In the genomic region with DNA sequence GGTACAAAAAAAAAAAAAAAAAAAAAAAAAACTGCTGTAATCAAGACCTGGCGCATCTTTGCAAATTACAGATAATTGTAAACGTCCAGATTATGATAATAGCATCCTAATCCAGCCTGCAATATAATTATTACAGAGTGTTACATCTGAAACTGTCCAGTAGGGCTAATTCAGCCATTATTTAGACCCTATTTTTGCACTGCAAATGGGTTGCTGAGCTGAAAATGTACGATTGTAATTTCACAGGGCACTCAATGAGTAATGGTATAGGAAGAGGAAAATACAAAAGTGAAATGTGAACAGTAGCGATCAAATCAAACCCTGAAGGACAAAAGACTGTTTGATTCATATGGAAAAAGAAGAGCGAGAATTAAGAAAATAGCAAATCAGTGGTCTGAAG, we compare ENCODE assay signal across 26 cellular contexts. TPM values are rescaled to one million over a fixed set of nuclear protein-coding genes. Genes with fewer than 3 reads are reported as not detected.
DNase-seq lines count a peak whose midpoint lies in the region; ATAC-seq, FAIRE-seq and TF ChIP-seq lines count a peak whose summit lies in the region.
"Had no signal": no experiment of that assay in that cellular context is flagged by ENCODE, and none has a peak within 500 bp of the region (broad histone marks: within the 10 kb centered on the region; RNA-seq: fewer than 3 reads in every experiment).

No MANE protein-coding gene starts in this region.

- ATAC-seq in thoracic aorta (ENCODE audit: insufficient number of reproducible peaks, low FRiP score, low read depth) (no peak), HG02938 (IDR thresholded peaks at IDR 0.05; ENCODE audit: unreplicated experiment) (no peak), HG02642 (IDR thresholded peaks at IDR 0.05; ENCODE audit: poor library complexity, unreplicated experiment) (no peak)

- POLR2A ChIA-PET in H1 (lab: Charles Lee; ENCODE audit: partially characterized antibody): interaction anchor here (0.6 kb wide), 1 partner anchor 230 kb away, joined by 3 read pairs; no protein-coding TSS in a partner anchor

- H4K8ac ChIP-seq in H1 (ENCODE audit: extremely low read depth, insufficient read depth, low read length): no peak overlapping the region

- H4K20me1 ChIP-seq in H1 (replicated peaks in 1 of 2; ENCODE audit: control insufficient read depth in 1 of 2, insufficient read depth in 2 of 2, low read length in 2 of 2): peaks cover 32 to 36% of the 10 kb centered on the region in 2 experiments

- H3K27me3 ChIP-seq in H1 (replicated peaks in 1 of 4; ENCODE audit: control insufficient read depth in 3 of 4, extremely low read depth in 1 of 4, insufficient read depth in 3 of 4, low read length in 3 of 4) (peaks cover 96 to 100% (median 99%) of the 10 kb centered on the region in 4 experiments), thoracic aorta (replicated peaks; ENCODE audit: insufficient read depth) (peaks cover 55% of the 10 kb centered on the region)
- H3K27me3 ChIP-seq: SJSA1 had no signal

- H3K4ac ChIP-seq in H1 (replicated peaks; ENCODE audit: insufficient read length, low read depth, low read length): no peak overlapping the region

- H2BK5ac ChIP-seq in H1 (ENCODE audit: low read depth, low read length): no peak overlapping the region

- no peak overlapping the region for H4K5ac ChIP-seq in H1 (ENCODE audit: insufficient read length, low read depth, low read length)

- no peak overlapping the region for H3K4me2 ChIP-seq in H1 (ENCODE audit: insufficient read depth in 1 of 2, low read depth in 2 of 2, low read length in 2 of 2)
- H3K4me2 ChIP-seq: KMS-11 had no signal

- TF ChIP-seq RAD21 in H1 (IDR thresholded peaks at IDR 0.05 in 1 of 2, conservative IDR thresholded peaks at IDR 0.05 in 1 of 2; ENCODE audit: low read depth in 2 of 2, low read length in 2 of 2): no peak

- H3K18ac ChIP-seq in H1 (ENCODE audit: extremely low read depth, low read length): no peak overlapping the region

- peak; percentile 31 for DNase-seq in NCI-H1092 treated with DMSO at 0.1 percent for 48 hours (lab: John Stamatoyannopoulos, UW)
- DNase-seq in NCI-H1092 (lab: John Stamatoyannopoulos, UW): no peak
- peak; percentile 91 for DNase-seq in NCI-H146 treated with DMSO at 0.1 percent for 48 hours (lab: John Stamatoyannopoulos, UW; ENCODE audit: unreplicated experiment)
- no peak for DNase-seq in H1 (ENCODE audit: low read depth in 1 of 2, low spot score in 2 of 2)
- no peak for DNase-seq in thoracic aorta (ENCODE audit: low spot score)
- DNase-seq in NK-92 treated with Interleukin-12 subunit alpha and Interleukin-12 subunit beta, amount 100 ng/mL, for 24 hours (lab: John Stamatoyannopoulos, UW): no peak
- DNase-seq: Calu3, DND-41, IMR-90, MM.1S, NCI-H1694 treated with DMSO at 0.1 percent for 48 hours, NCI-H2171 treated with DMSO at 0.1 percent for 48 hours, NCI-H345, NCI-H510A treated with DMSO at 0.1 percent for 48 hours, NCI-H774, Right ventricle myocardium superior, RPMI8226 had no signal

- TF ChIP-seq CTCF in H1 (IDR thresholded peaks at IDR 0.05; ENCODE audit: control extremely low read depth in 1 of 3, insufficient read depth in 1 of 3, low read depth in 1 of 3, low read length in 3 of 3): no peak
- peak; percentile 11 for TF ChIP-seq CTCF in thoracic aorta (IDR thresholded peaks at IDR 0.05)

- H3K56ac ChIP-seq in H1 (replicated peaks; ENCODE audit: insufficient read length, low read depth, low read length): no peak overlapping the region

- CTCF ChIA-PET in H1 (lab: Charles Lee; ENCODE audit: partially characterized antibody): interaction anchor here (1.0 to 10.2 kb wide), 4 partner anchors 9 to 139 kb away, joined by 3 to 150 read pairs (median 44); a partner anchor contains a TSS

- H4K91ac ChIP-seq in H1 (replicated peaks; ENCODE audit: insufficient read length, low read length): no peak overlapping the region

- no peak overlapping the region for H3K23ac ChIP-seq in H1 (ENCODE audit: insufficient read length)

- H3K4me3 ChIP-seq in H1 (ENCODE audit: extremely low read depth in 1 of 4, insufficient read depth in 2 of 4, low read depth in 3 of 4, low read length in 4 of 4): no peak overlapping the region
- H3K4me3 ChIP-seq in thoracic aorta: no peak overlapping the region
- H3K4me3 ChIP-seq: SJSA1 had no signal

- no peak for FAIRE-seq in H1 (lab: Jason Lieb, UNC)
- FAIRE-seq: GM12892, GM19239, H54 had no signal

- H3K4me1 ChIP-seq in H1 (replicated peaks in 1 of 4; ENCODE audit: control insufficient read depth in 3 of 4, insufficient read depth in 4 of 4, low read length in 3 of 4): peaks cover 0 to 16% (median 10%) of the 10 kb centered on the region in 4 experiments; a peak in 5 of 7 replicates
- H3K4me1 ChIP-seq in thoracic aorta (ENCODE audit: control insufficient read depth in 1 of 2, low read depth in 2 of 2): peaks cover 4 to 23% of the 10 kb centered on the region in 2 donors

- no peak for TF ChIP-seq POLR2A in H1 (IDR thresholded peaks at IDR 0.05; ENCODE audit: control extremely low read depth in 1 of 2, low read depth in 2 of 2, low read length in 2 of 2)

- H3K36me3 ChIP-seq in H1 (ENCODE audit: control insufficient read depth in 2 of 4, insufficient read depth in 4 of 4, low read length in 3 of 4) (no peaks in the 10 kb centered on the region), thoracic aorta (no peaks in the 10 kb centered on the region)

- no peaks in the 10 kb centered on the region for H3K79me1 ChIP-seq in H1 (ENCODE audit: low read depth, low read length)

- H2BK12ac ChIP-seq in H1 (ENCODE audit: low read depth, low read length): no peak overlapping the region

- H3K79me2 ChIP-seq in H1 (ENCODE audit: control insufficient read depth in 1 of 2, insufficient read depth in 2 of 2, low read length in 2 of 2): no peaks in the 10 kb centered on the region

- no peak overlapping the region for H2AFZ ChIP-seq in H1 (ENCODE audit: low read length)

- no peak overlapping the region for H2AK5ac ChIP-seq in H1 (ENCODE audit: low read depth, low read length)

- peaks cover 4% of the 10 kb centered on the region; the same call in 1 of the 2 replicates for H3K23me2 ChIP-seq in H1 (ENCODE audit: low read depth, low read length)

- TF ChIP-seq EP300 in H1 (IDR thresholded peaks at IDR 0.05; ENCODE audit: borderline replicate concordance in 1 of 2, low read depth in 2 of 2, low read length in 2 of 2): no peak

- H3K27ac ChIP-seq in H1 (ENCODE audit: low read depth, low read length) (no peak overlapping the region), thoracic aorta (no peak overlapping the region)
- H3K27ac ChIP-seq: 22Rv1, KMS-11, SJSA1 had no signal

- no peak overlapping the region for H3K9ac ChIP-seq in H1 (replicated peaks in 1 of 4; ENCODE audit: extremely low read depth in 1 of 4, low read depth in 3 of 4, low read length in 3 of 4)
- H3K9ac ChIP-seq: KMS-11 had no signal

- H3K9me3 ChIP-seq in H1 (ENCODE audit: insufficient read depth in 2 of 2, low read depth in 1 of 2, low read length in 1 of 2): no peaks in the 10 kb centered on the region
- no peaks in the 10 kb centered on the region for H3K9me3 ChIP-seq in thoracic aorta
- H3K9me3 ChIP-seq: SJSA1 had no signal

- 29% methylated on average over 5 of the region's 5 CpGs; no CpG with 5 or more reads in 1 of the 2 experiments for whole genome bisulfite sequencing in H1 (ENCODE audit: extremely low coverage in 1 of 2, insufficient coverage in 1 of 2, insufficient read length in 1 of 2, insufficient replicate concordance in 2 of 2, low coverage in 1 of 2, low lambda C conversion rate in 2 of 2, missing lambda C conversion rate in 1 of 2), 2 experiments

- no peak overlapping the region for H2BK15ac ChIP-seq in H1 (ENCODE audit: low read length)

- no peak overlapping the region for H2BK120ac ChIP-seq in H1 (replicated peaks; ENCODE audit: low read depth, low read length)

- H2BK20ac ChIP-seq in H1 (ENCODE audit: low read length): no peak overlapping the region

- no peak overlapping the region for H3K14ac ChIP-seq in H1 (ENCODE audit: insufficient read length)

TF ChIP-seq in H1, 55 proteins besides CTCF, POLR2A, EP300 and RAD21:
- TF ChIP-seq SIN3A (conservative IDR thresholded peaks at IDR 0.05 in 1 of 2, IDR thresholded peaks at IDR 0.05 in 1 of 2; ENCODE audit: low read depth in 1 of 2, low read length in 2 of 2) (no peak), ZNF274 (IDR thresholded peaks at IDR 0.05; ENCODE audit: borderline replicate concordance, extremely low read depth, low read length) (no peak), SUZ12 (IDR thresholded peaks at IDR 0.05; ENCODE audit: low read length) (peak; percentile 4; the same call in 1 of the 2 replicates)

RNA-seq across cellular contexts. Expression of a gene that starts 8.8 kb away (rescaled TPM):
- not detected in 2 replicates for total RNA-seq in H1 (2021; fragmentation: NEBNext Ultra II Directional; extraction: Animal tissue kit (Norgen Biotek cat#: 25700))
- polyA plus RNA-seq in H1 (2011; rRNA removed): not detected in 2 replicates
- not detected for polyA plus RNA-seq in H1 (2011; cell fraction: cytosol; rRNA removed)
- not detected for polyA plus RNA-seq in H1 (2011; cell fraction: nucleus; rRNA removed)
- polyA plus RNA-seq in H1 (2012, experiment 1 of 2): not detected in 4 replicates
- polyA plus RNA-seq in H1 (2012, experiment 2 of 2): not detected
- polyA plus RNA-seq in H1 (2013, experiment 1 of 2): 0.06 TPM
- polyA plus RNA-seq in H1 (2013, experiment 2 of 2): not detected
- not detected in 2 replicates for polyA minus RNA-seq in H1 (2011; rRNA and poly(A)+ RNA removed)
- not detected for polyA minus RNA-seq in H1 (2011; cell fraction: cytosol; rRNA and poly(A)+ RNA removed)
- polyA minus RNA-seq in H1 (2011; cell fraction: nucleus; rRNA and poly(A)+ RNA removed): not detected
- not detected for total RNA-seq in thoracic aorta
- total RNA-seq: IMR-90, Right ventricle myocardium superior had no signal
- polyA plus RNA-seq: BJ, IMR-90 had no signal

RNA-seq across cellular contexts. Expression of a gene that starts 10.5 kb away (rescaled TPM):
- not detected in 2 replicates for total RNA-seq in H1 (2021; fragmentation: NEBNext Ultra II Directional; extraction: Animal tissue kit (Norgen Biotek cat#: 25700))
- 0.06 TPM in 1 of 2 replicates, not detected in the other for polyA plus RNA-seq in H1 (2011; rRNA removed)
- polyA plus RNA-seq in H1 (2011; cell fraction: cytosol; rRNA removed): not detected
- polyA plus RNA-seq in H1 (2011; cell fraction: nucleus; rRNA removed): 0.17 TPM
- not detected in 4 replicates for polyA plus RNA-seq in H1 (2012, experiment 1 of 2)
- polyA plus RNA-seq in H1 (2012, experiment 2 of 2): not detected
- not detected for polyA plus RNA-seq in H1 (2013, experiment 1 of 2)
- 0.06 TPM for polyA plus RNA-seq in H1 (2013, experiment 2 of 2)
- 0.22 TPM in 1 of 2 replicates, not detected in the other for polyA minus RNA-seq in H1 (2011; rRNA and poly(A)+ RNA removed)
- polyA minus RNA-seq in H1 (2011; cell fraction: cytosol; rRNA and poly(A)+ RNA removed): not detected
- polyA minus RNA-seq in H1 (2011; cell fraction: nucleus; rRNA and poly(A)+ RNA removed): 0.60 TPM
- total RNA-seq in thoracic aorta: under 1 TPM in 1 of 2 donors, not detected in 1; 0.92 TPM
- total RNA-seq: Calu3, IMR-90, Right ventricle myocardium superior had no signal
- polyA plus RNA-seq: BJ, IMR-90 had no signal

Comparison
In these comparisons a context has a peak if more than half of its experiments do, and no peak if none do; other contexts are left out.
1. DNase-seq: peak in NCI-H1092 treated with DMSO at 0.1 percent for 48 hours (single experiment) and NCI-H146 treated with DMSO at 0.1 percent for 48 hours (single experiment); none in NCI-H1092 (single experiment), H1 (0 of 2), thoracic aorta (single experiment) and NK-92 treated with Interleukin-12 subunit alpha and Interleukin-12 subunit beta, amount 100 ng/mL, for 24 hours (single experiment).